In the genomic region with DNA sequence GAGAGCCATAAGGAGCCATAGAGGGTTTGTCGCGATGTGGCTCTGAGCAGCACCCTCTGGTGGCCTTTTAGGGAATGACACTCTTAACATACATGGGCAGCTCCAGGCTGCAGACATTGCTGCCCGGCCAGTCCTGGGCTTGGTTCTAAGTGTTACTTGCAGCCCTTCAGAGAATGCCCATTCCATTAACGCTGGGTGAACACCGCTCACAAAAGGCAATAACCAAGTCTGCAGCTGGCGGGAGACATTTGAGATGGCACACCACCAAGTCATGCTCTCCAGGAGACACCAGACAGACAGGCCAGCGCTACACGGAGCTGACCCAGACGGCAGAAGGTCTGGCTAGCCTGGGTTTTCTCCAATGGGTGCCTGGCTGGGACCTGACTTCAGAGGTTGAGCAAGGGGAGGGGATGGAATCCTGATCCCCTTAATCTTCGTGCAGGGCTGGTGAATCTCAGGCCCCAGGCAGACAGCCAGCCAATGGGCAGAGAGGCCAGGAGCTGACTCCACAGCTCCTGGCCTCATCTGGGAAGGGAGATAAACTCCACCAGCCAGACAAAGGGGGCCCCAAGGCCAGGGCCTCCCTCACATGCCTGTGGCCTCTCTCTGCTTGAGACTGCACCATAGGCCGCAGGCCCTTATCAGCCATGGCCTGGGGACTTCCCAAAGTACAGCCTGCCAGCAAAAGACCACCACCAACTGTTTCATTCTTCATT, we compare ENCODE assay signal across 8 cellular contexts. TPM values are rescaled to one million over a fixed set of nuclear protein-coding genes. Genes with fewer than 3 reads are reported as not detected.
DNase-seq lines count a peak whose midpoint lies in the region; ATAC-seq, FAIRE-seq and TF ChIP-seq lines count a peak whose summit lies in the region.

No MANE protein-coding gene starts in this region.

- peak; percentile 97 for FAIRE-seq in HepG2 (lab: Jason Lieb, UNC)

- CTCF ChIA-PET in activated CD4-positive, alpha-beta T cell treated with anti-CD3 and anti-CD28 coated beads for 36 hours (lab: Charles Lee): interaction anchor here (0.6 to 6.7 kb wide), 29 partner anchors 9 to 342 kb away, joined by 3 to 108 read pairs (median 3); no protein-coding TSS in a partner anchor
- CTCF ChIA-PET in HepG2 (lab: Yijun Ruan, JAX; ENCODE audit: low intra/inter-chr PET ratio, low total read pairs): interaction anchor here (0.6 to 4.5 kb wide), 5 partner anchors 18 to 198 kb away, joined by 3 to 57 read pairs (median 7); no protein-coding TSS in a partner anchor

- no peak overlapping the region for H3K4me3 Mint-ChIP-seq in activated CD4-positive, alpha-beta T cell treated with anti-CD3 and anti-CD28 coated beads for 36 hours

- H3K36me3 ChIP-seq in HepG2 (replicated peaks in 1 of 2; ENCODE audit: control insufficient read depth in 1 of 2, insufficient read depth in 2 of 2, low read length in 2 of 2): no peaks in the 10 kb centered on the region

- no peak for TF ChIP-seq POLR2A in HepG2 (IDR thresholded peaks at IDR 0.05; ENCODE audit: insufficient read depth in 1 of 2, low read depth in 2 of 2, low read length in 2 of 2)

- H3K4me3 ChIP-seq in choroid plexus epithelial cell (ENCODE audit: low read depth, low read length) (no peak overlapping the region), HepG2 (replicated peaks in 1 of 3; ENCODE audit: insufficient read depth in 1 of 3, low read depth in 2 of 3, low read length in 3 of 3) (peak overlapping the region; percentile 17 to 71 (median 20))

- no peaks in the 10 kb centered on the region for H4K20me1 ChIP-seq in HepG2 (ENCODE audit: insufficient read depth, low read length)

- H3K4me1 ChIP-seq in HepG2 (ENCODE audit: insufficient read depth, low read length): peaks cover 59% of the 10 kb centered on the region

- no peaks in the 10 kb centered on the region for H3K36me3 Mint-ChIP-seq in activated CD4-positive, alpha-beta T cell treated with anti-CD3 and anti-CD28 coated beads for 36 hours (ENCODE audit: low read depth)

- peak overlapping the region; percentile 99 for H3K4me2 ChIP-seq in HepG2 (ENCODE audit: low read depth, low read length)

- H3K4me1 Mint-ChIP-seq in activated CD4-positive, alpha-beta T cell treated with anti-CD3 and anti-CD28 coated beads for 36 hours: no peaks in the 10 kb centered on the region

- H2AFZ ChIP-seq in HepG2 (ENCODE audit: low read length): peak overlapping the region; percentile 60

- no peaks in the 10 kb centered on the region for H3K9me3 ChIP-seq in HepG2 (ENCODE audit: low read length)

- intact Hi-C loops in activated CD4-positive, alpha-beta T cell treated with anti-CD3 and anti-CD28 coated beads for 36 hours (cut with DNase I, micrococcal nuclease): loop anchor here (1.0 to 10.0 kb wide), 4 partner anchors 27 to 438 kb away; no protein-coding TSS in a partner anchor
- intact Hi-C loops in HepG2 (cut with micrococcal nuclease; ENCODE audit: unreplicated experiment): loop anchor here (1.0 to 2.0 kb wide), 3 partner anchors 18 to 198 kb away; no protein-coding TSS in a partner anchor

- no TSS peak for BruUV-seq in HepG2 (replicated peaks; lab: Mats Ljungman, UMichigan)

- peak; percentile 56 for ATAC-seq in HG02571 (IDR thresholded peaks at IDR 0.05; ENCODE audit: unreplicated experiment)
- ATAC-seq in activated CD4-positive, alpha-beta T cell treated with anti-CD3 and anti-CD28 coated beads for 36 hours: peak; percentile 91
- peak; percentile 83 for ATAC-seq in HepG2
- no peak for ATAC-seq in GM21367 (IDR thresholded peaks at IDR 0.05; ENCODE audit: unreplicated experiment)

- H3K9me3 Mint-ChIP-seq in activated CD4-positive, alpha-beta T cell treated with anti-CD3 and anti-CD28 coated beads for 36 hours (ENCODE audit: low read depth): no peaks in the 10 kb centered on the region

- peak overlapping the region; percentile 15 for H3K27ac ChIP-seq in HepG2 (ENCODE audit: extremely low read length, insufficient read depth, low read length)

- peak; percentile 75 for TF ChIP-seq RAD21 in HepG2 (CRISPR knock-in tag; IDR thresholded peaks at IDR 0.05)

- DNase-seq in DMS153 (lab: John Stamatoyannopoulos, UW) (peak; percentile 59), NCI-H446 treated with DMSO at 0.1 percent for 48 hours (lab: John Stamatoyannopoulos, UW) (peak; percentile 20), choroid plexus epithelial cell (ENCODE audit: low read depth) (peak; percentile 91), HepG2 (ENCODE audit: low spot score) (peak; percentile 83)
- peak; percentile 79 for DNase-seq in activated CD4-positive, alpha-beta T cell treated with anti-CD3 and anti-CD28 coated beads for 36 hours
- peak; percentile 54 for DNase-seq in stimulated activated CD4-positive, alpha-beta T cell treated with anti-CD3 and anti-CD28 coated beads, Interleukin-4, amount 100 ng/mL, for 1 hour

- POLR2A ChIA-PET in activated CD4-positive, alpha-beta T cell treated with anti-CD3 and anti-CD28 coated beads for 36 hours (lab: Charles Lee): interaction anchor here (0.6 kb wide), 1 partner anchor 484 kb away, joined by 4 read pairs; no protein-coding TSS in a partner anchor
- POLR2A ChIA-PET in HepG2 (lab: Yijun Ruan, JAX): interaction anchor here (1.0 to 2.2 kb wide), 4 partner anchors 19 to 60 kb away, joined by 3 to 8 read pairs (median 8); no protein-coding TSS in a partner anchor

- no peak overlapping the region for H3K27ac Mint-ChIP-seq in activated CD4-positive, alpha-beta T cell treated with anti-CD3 and anti-CD28 coated beads for 36 hours

- peak overlapping the region; percentile 19; the same call in 1 of the 2 replicates for H3K9ac ChIP-seq in HepG2 (ENCODE audit: insufficient read depth, low read depth, low read length)

- WGBS in HepG2 (ENCODE audit: low lambda C conversion rate): 4% methylated on average over 4 of the region's 11 CpGs

- peak; percentile 94 for TF ChIP-seq CTCF in choroid plexus epithelial cell (conservative IDR thresholded peaks at IDR 0.05; ENCODE audit: low read depth, low read length)
- TF ChIP-seq CTCF in HepG2 (CRISPR knock-in tag; IDR thresholded peaks at IDR 0.05): peak; percentile 96

- no peaks in the 10 kb centered on the region for H3K27me3 Mint-ChIP-seq in activated CD4-positive, alpha-beta T cell treated with anti-CD3 and anti-CD28 coated beads for 36 hours

- no peak for TF ChIP-seq EP300 in HepG2 (IDR thresholded peaks at IDR 0.05; ENCODE audit: low read depth in 2 of 2, low read length in 2 of 2)
- TF ChIP-seq EP300 in HepG2 (CRISPR knock-in tag; IDR thresholded peaks at IDR 0.05; ENCODE audit: borderline replicate concordance): no peak

- in situ Hi-C loops in HepG2 (cut with HindIII; ENCODE audit: extremely low pct_ligation_motif_present, low pct_unique_long_range_greater_than_20kb): no loop called here

- H3K79me2 ChIP-seq in HepG2 (ENCODE audit: insufficient read depth, low read length): no peaks in the 10 kb centered on the region

- H3K27me3 ChIP-seq in HepG2 (ENCODE audit: control insufficient read depth in 1 of 2, insufficient read depth in 2 of 2, low read length in 2 of 2): peaks cover 0 to 4% of the 10 kb centered on the region in 2 experiments; a peak in 2 of 5 replicates

TF ChIP-seq in HepG2, 621 proteins besides CTCF, POLR2A, EP300 and RAD21 (continues in another document):
- no peak for TF ChIP-seq ZNF788 (CRISPR knock-in tag; IDR thresholded peaks at IDR 0.05; ENCODE audit: borderline replicate concordance)
- no peak for TF ChIP-seq ZNF234 (CRISPR knock-in tag; conservative IDR thresholded peaks at IDR 0.05)
- no peak for TF ChIP-seq ZMYM2 (CRISPR knock-in tag; IDR thresholded peaks at IDR 0.05)
- TF ChIP-seq ELF3 (CRISPR knock-in tag; IDR thresholded peaks at IDR 0.05): no peak

RNA-seq across cellular contexts. Expression of a gene that starts 58.8 kb away (rescaled TPM):
- 10 to 100 TPM; 25.1 to 27.8 TPM for total RNA-seq in activated CD4-positive, alpha-beta T cell treated with anti-CD3 and anti-CD28 coated beads for 36 hours
- 39.6 and 46.8 TPM in 2 replicates for total RNA-seq in HepG2 (2016; rRNA removed; fragmentation: Illumina TruSeq; extraction: Trizol)
- 7.0 and 8.2 TPM in 2 replicates for total RNA-seq in HepG2 (2016; cell fraction: cytosol; rRNA removed; fragmentation: Illumina TruSeq; extraction: Trizol; ENCODE audit: low read depth)
- 36.4 and 48.1 TPM in 2 replicates for total RNA-seq in HepG2 (2016; cell fraction: insoluble cytoplasmic fraction; rRNA removed; fragmentation: Illumina TruSeq; extraction: Trizol)
- total RNA-seq in HepG2 (2016; cell fraction: membrane; rRNA removed; fragmentation: Illumina TruSeq; extraction: Trizol): 31.2 and 33.2 TPM in 2 replicates
- 34.5 and 37.8 TPM in 2 replicates for total RNA-seq in HepG2 (2016; cell fraction: nucleus; rRNA removed; fragmentation: Illumina TruSeq; extraction: Trizol)
- 67.6 and 79.2 TPM in 2 replicates for polyA plus RNA-seq in HepG2 (2011; rRNA removed)
- polyA plus RNA-seq in HepG2 (2011; cell fraction: cytosol; rRNA removed): 96.7 and 128 TPM in 2 replicates
- 127 and 132 TPM in 2 replicates for polyA plus RNA-seq in HepG2 (2011; cell fraction: nucleus; rRNA removed)
- polyA plus RNA-seq in HepG2 (2012): 56.5 and 63.5 TPM in 2 replicates
- 4.1 and 4.9 TPM in 2 replicates for polyA plus RNA-seq in HepG2 (2016; cell fraction: cytosol; fragmentation: Illumina TruSeq; extraction: Trizol; ENCODE audit: low read depth)
- polyA plus RNA-seq in HepG2 (2016; cell fraction: insoluble cytoplasmic fraction; fragmentation: Illumina TruSeq; extraction: Trizol; ENCODE audit: low read depth): 35.0 and 37.7 TPM in 2 replicates
- polyA plus RNA-seq in HepG2 (2016; cell fraction: membrane; fragmentation: Illumina TruSeq; extraction: Trizol; ENCODE audit: low read depth): 18.0 and 19.5 TPM in 2 replicates
- polyA plus RNA-seq in HepG2 (2016; cell fraction: nucleus; fragmentation: Illumina TruSeq; extraction: Trizol; ENCODE audit: insufficient read depth, low read depth): 57.2 and 68.7 TPM in 2 replicates
- polyA minus RNA-seq in HepG2 (2011; rRNA and poly(A)+ RNA removed; ENCODE audit: low replicate concordance): 49.1 and 145 TPM in 2 replicates
- 43.3 and 54.9 TPM in 2 replicates for polyA minus RNA-seq in HepG2 (2011; cell fraction: cytosol; rRNA and poly(A)+ RNA removed)
- 53.7 and 58.9 TPM in 2 replicates for polyA minus RNA-seq in HepG2 (2011; cell fraction: nucleus; rRNA and poly(A)+ RNA removed)

Comparison
In these comparisons a context has a peak if more than half of its experiments do, and no peak if none do; other contexts are left out.
1. DNase-seq: peak in every context shown above with its lines; median percentile 91 in choroid plexus epithelial cell; 83 in HepG2; 79 in activated CD4-positive, alpha-beta T cell treated with anti-CD3 and anti-CD28 coated beads for 36 hours; 59 in DMS153; 54 in stimulated activated CD4-positive, alpha-beta T cell treated with anti-CD3 and anti-CD28 coated beads, Interleukin-4, amount 100 ng/mL, for 1 hour; 20 in NCI-H446 treated with DMSO at 0.1 percent for 48 hours.